8 cellular contexts compared by ENCODE assay signal in genomic region chr16:49754495-49755290, GRCh38.
DNase-seq lines count a peak whose midpoint lies in the region; ATAC-seq and TF ChIP-seq lines count a peak whose summit lies in the region.

No MANE protein-coding gene starts in this region.

- TF ChIP-seq CTCF in thyroid gland (IDR thresholded peaks at IDR 0.05): no peak

- peaks cover 8 to 34% of the 10 kb centered on the region in 2 donors for H3K4me1 ChIP-seq in thyroid gland

- DNase-seq in NCI-H146 (lab: John Stamatoyannopoulos, UW) (peak; percentile 34), NCI-H146 treated with DMSO at 0.1 percent for 48 hours (lab: John Stamatoyannopoulos, UW; ENCODE audit: unreplicated experiment) (no peak), dermis blood vessel endothelial cell (peak; percentile 74), medulla oblongata (ENCODE audit: extremely low spot score) (peak; percentile 17), thyroid gland (peak in 1 of 2 donors; percentile 15), germinal center (ENCODE audit: low spot score) (no peak), inferior parietal cortex (ENCODE audit: extremely low spot score) (no peak)

- H3K27me3 ChIP-seq in thyroid gland: no peaks in the 10 kb centered on the region

- intact Hi-C loops in thyroid gland (cut with DNase I): no loop called here

- H3K4me3 ChIP-seq in thyroid gland (replicated peaks in 1 of 3): peak overlapping the region in 2 of 3 donors; percentile 9 to 14

- peak overlapping the region in 2 of 3 donors; percentile 62 to 77 for H3K27ac ChIP-seq in thyroid gland

- 38 to 41% methylated on average over 19 to 20 of the region's 20 CpGs for WGBS in thyroid gland, 2 donors

- no peaks in the 10 kb centered on the region for H3K36me3 ChIP-seq in thyroid gland

- TF ChIP-seq POLR2A in thyroid gland (IDR thresholded peaks at IDR 0.05): no peak

- no peaks in the 10 kb centered on the region for H3K9me3 ChIP-seq in thyroid gland

- ATAC-seq in HG03159 (IDR thresholded peaks at IDR 0.05; ENCODE audit: unreplicated experiment): no peak

Comparison
In these comparisons a context has a peak if more than half of its experiments do, and no peak if none do; other contexts are left out.
1. DNase-seq: peak in NCI-H146 (single experiment), dermis blood vessel endothelial cell (single experiment) and medulla oblongata (single experiment); none in NCI-H146 treated with DMSO at 0.1 percent for 48 hours (single experiment), germinal center (single experiment) and inferior parietal cortex (single experiment).